8 cellular contexts compared by ENCODE assay signal in the genomic region with DNA sequence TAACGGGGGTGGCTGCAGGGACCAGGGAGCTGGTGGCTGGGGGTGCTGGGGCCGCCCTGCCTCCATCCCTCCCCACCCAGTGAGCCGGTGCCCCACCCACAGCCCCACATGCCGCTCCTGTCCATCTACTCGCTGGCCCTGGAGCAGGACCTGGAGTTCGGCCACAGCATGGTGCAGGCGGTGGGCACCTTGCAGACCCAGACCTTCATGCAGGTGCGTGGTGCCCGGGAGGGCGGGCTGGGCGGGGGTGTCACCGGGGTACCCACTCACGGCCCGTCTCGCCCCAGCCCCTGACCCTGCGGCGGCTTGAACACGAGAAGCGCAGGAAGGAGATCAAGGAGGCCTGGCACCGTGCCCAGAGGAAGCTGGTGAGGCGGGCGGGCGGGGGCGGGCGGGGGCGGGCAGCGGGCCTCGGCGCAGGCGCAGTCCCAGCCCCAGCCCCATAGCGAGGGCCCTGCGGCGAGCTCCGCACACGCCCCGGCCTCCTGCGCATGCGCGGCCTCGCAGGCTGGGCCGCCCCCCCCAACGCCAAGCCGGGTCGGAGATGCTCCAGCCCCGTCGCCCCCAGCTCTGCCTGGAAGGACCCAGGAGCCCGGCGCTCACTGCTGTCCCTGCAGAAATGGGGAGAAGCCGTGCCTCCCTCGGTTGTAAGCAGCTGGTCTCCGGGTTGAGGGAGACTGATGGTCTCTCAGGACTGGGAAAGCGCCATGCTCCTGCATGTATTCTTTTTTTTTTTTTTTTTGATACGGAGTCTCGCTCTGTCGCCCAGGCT. TPM values are rescaled to one million over a fixed set of nuclear protein-coding genes. Genes with fewer than 3 reads are reported as not detected.
DNase-seq lines count a peak whose midpoint lies in the region; ATAC-seq and TF ChIP-seq lines count a peak whose summit lies in the region.

No MANE protein-coding gene starts in this region.

- no peaks in the 10 kb centered on the region for H3K79me2 ChIP-seq in Karpas-422 (ENCODE audit: low read length)

- peaks cover 76% of the 10 kb centered on the region for H3K36me3 Mint-ChIP-seq in activated T-cell treated with anti-CD3 and anti-CD28 coated beads, Interleukin-2, amount 50 U/mL, for 24 hours (ENCODE audit: low read depth)

- no peaks in the 10 kb centered on the region for H3K9me3 Mint-ChIP-seq in activated T-cell treated with anti-CD3 and anti-CD28 coated beads, Interleukin-2, amount 50 U/mL, for 24 hours

- 63 to 70% methylated on average over 52 to 55 of the region's 55 CpGs for WGBS in heart right ventricle, 2 donors

- peak; percentile 97 for DNase-seq in Karpas-422
- peak; percentile 86 for DNase-seq in activated T-cell treated with anti-CD3 and anti-CD28 coated beads, Interleukin-2, amount 50 U/mL, for 24 hours
- DNase-seq in heart right ventricle, result peak; percentile 78 to 85
- DNase-seq in stimulated activated CD4-positive, alpha-beta T cell treated with anti-CD3 and anti-CD28 coated beads, TNF-alpha, amount 100 ng/mL, for 4 hours (ENCODE audit: low read depth in 3 of 3), result peak; percentile 77 to 93 (median 80)
- DNase-seq in islet precursor cell, result no peak

- H3K27ac ChIP-seq in Karpas-422 (ENCODE audit: low read length), result peak overlapping the region; percentile 90
- H3K27ac ChIP-seq in heart right ventricle, result peak overlapping the region in 2 of 10 donors; percentile 19 to 81

- peaks cover 65% of the 10 kb centered on the region for H3K4me1 Mint-ChIP-seq in activated T-cell treated with anti-CD3 and anti-CD28 coated beads, Interleukin-2, amount 50 U/mL, for 24 hours (ENCODE audit: low read depth)

- H3K27me3 Mint-ChIP-seq in activated T-cell treated with anti-CD3 and anti-CD28 coated beads, Interleukin-2, amount 50 U/mL, for 24 hours, result no peaks in the 10 kb centered on the region

- H3K36me3 ChIP-seq in Karpas-422 (ENCODE audit: insufficient read depth, low read length) (peaks cover 6% of the 10 kb centered on the region; the same call in 1 of the 2 replicates), heart right ventricle (peaks cover 0 to 62% (median 0%) of the 10 kb centered on the region in 9 donors)

- H4K20me1 ChIP-seq in Karpas-422 (ENCODE audit: insufficient read depth, low read depth, low read length), result peaks cover 5% of the 10 kb centered on the region; the same call in 1 of the 2 replicates

- H3K4me1 ChIP-seq in Karpas-422 (ENCODE audit: low read length) (peaks cover 39% of the 10 kb centered on the region), heart right ventricle (peaks cover 0 to 70% (median 9%) of the 10 kb centered on the region in 9 donors)

- H3K4me2 ChIP-seq in Karpas-422 (ENCODE audit: low read depth, low read length, poor library complexity, severe bottlenecking), result peak overlapping the region; percentile 97

- intact Hi-C loops in heart right ventricle (cut with DNase I), result no loop called here

- H3K4me3 Mint-ChIP-seq in activated T-cell treated with anti-CD3 and anti-CD28 coated beads, Interleukin-2, amount 50 U/mL, for 24 hours, result peak overlapping the region; percentile 28

- TF ChIP-seq CTCF in heart right ventricle (IDR thresholded peaks at IDR 0.05), result no peak

- peak overlapping the region; percentile 81 for H3K9ac ChIP-seq in Karpas-422 (ENCODE audit: low read length)

- H3K9me3 ChIP-seq in Karpas-422 (ENCODE audit: low read length) (no peaks in the 10 kb centered on the region), heart right ventricle (no peaks in the 10 kb centered on the region)

- H3K27me3 ChIP-seq in Karpas-422 (ENCODE audit: low read length) (no peaks in the 10 kb centered on the region), heart right ventricle (peaks cover 10 to 34% (median 23%) of the 10 kb centered on the region in 7 donors)

- H3K27ac Mint-ChIP-seq in activated T-cell treated with anti-CD3 and anti-CD28 coated beads, Interleukin-2, amount 50 U/mL, for 24 hours, result peak overlapping the region; percentile 92

- no peaks in the 10 kb centered on the region for H3K9me2 ChIP-seq in Karpas-422 (replicated peaks; ENCODE audit: insufficient read depth, low read length)

- peak overlapping the region; percentile 76; the same call in 1 of the 2 replicates for H2AFZ ChIP-seq in Karpas-422 (ENCODE audit: low read length)

- peak; percentile 26 for TF ChIP-seq POLR2A in GM18505 (IDR thresholded peaks at IDR 0.05; ENCODE audit: borderline replicate concordance, extremely low read depth, insufficient read depth, insufficient read length)

- H3K4me3 ChIP-seq in Karpas-422 (ENCODE audit: low read length) (peak overlapping the region; percentile 78), heart right ventricle (peak overlapping the region in 5 of 10 donors; percentile 13 to 40 (median 29))

- ATAC-seq in GM18505 (IDR thresholded peaks at IDR 0.05; ENCODE audit: unreplicated experiment) (no peak), heart right ventricle (peak; percentile 26 to 54 (median 42)), GM21447 (IDR thresholded peaks at IDR 0.05; ENCODE audit: unreplicated experiment) (no peak)

TF ChIP-seq in PFSK-1, 5 proteins besides CTCF, POLR2A, EP300 and RAD21:
- TF ChIP-seq POLR2AphosphoS5 (IDR thresholded peaks at IDR 0.05; ENCODE audit: low read depth, low read length), result peak; percentile 71; the same call in 1 of the 2 replicates
- no peak for TF ChIP-seq TAF1 (IDR thresholded peaks at IDR 0.05; ENCODE audit: borderline replicate concordance, insufficient read depth, low read length)
- TF ChIP-seq SIN3A (IDR thresholded peaks at IDR 0.05; ENCODE audit: borderline replicate concordance, insufficient read depth, low read length), result no peak
- no peak for TF ChIP-seq FOXP2 (optimal IDR thresholded peaks at IDR 0.05; ENCODE audit: borderline replicate concordance, extremely low read depth, extremely low read length, insufficient read depth)
- TF ChIP-seq, protein P1, sequence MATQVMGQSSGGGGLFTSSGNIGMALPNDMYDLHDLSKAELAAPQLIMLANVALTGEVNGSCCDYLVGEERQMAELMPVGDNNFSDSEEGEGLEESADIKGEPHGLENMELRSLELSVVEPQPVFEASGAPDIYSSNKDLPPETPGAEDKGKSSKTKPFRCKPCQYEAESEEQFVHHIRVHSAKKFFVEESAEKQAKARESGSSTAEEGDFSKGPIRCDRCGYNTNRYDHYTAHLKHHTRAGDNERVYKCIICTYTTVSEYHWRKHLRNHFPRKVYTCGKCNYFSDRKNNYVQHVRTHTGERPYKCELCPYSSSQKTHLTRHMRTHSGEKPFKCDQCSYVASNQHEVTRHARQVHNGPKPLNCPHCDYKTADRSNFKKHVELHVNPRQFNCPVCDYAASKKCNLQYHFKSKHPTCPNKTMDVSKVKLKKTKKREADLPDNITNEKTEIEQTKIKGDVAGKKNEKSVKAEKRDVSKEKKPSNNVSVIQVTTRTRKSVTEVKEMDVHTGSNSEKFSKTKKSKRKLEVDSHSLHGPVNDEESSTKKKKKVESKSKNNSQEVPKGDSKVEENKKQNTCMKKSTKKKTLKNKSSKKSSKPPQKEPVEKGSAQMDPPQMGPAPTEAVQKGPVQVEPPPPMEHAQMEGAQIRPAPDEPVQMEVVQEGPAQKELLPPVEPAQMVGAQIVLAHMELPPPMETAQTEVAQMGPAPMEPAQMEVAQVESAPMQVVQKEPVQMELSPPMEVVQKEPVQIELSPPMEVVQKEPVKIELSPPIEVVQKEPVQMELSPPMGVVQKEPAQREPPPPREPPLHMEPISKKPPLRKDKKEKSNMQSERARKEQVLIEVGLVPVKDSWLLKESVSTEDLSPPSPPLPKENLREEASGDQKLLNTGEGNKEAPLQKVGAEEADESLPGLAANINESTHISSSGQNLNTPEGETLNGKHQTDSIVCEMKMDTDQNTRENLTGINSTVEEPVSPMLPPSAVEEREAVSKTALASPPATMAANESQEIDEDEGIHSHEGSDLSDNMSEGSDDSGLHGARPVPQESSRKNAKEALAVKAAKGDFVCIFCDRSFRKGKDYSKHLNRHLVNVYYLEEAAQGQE (IDR thresholded peaks at IDR 0.05; ENCODE audit: insufficient read depth in 1 of 2, low read depth in 2 of 2, low read length in 2 of 2), result no peak

RNA-seq across cellular contexts. Expression of gene ARHGAP45, which starts 7.7 kb away (rescaled TPM):
- 31.5 and 114 TPM in 2 replicates for total RNA-seq in Karpas-422 (2014; rRNA removed; shearing (Covaris generic); ENCODE audit: low replicate concordance)
- polyA plus RNA-seq in PFSK-1 (2012; ENCODE audit: insufficient read length, low read depth), result 55.1 TPM
- total RNA-seq in heart right ventricle, result 10 to 100 TPM in 1 of 10 donors, 1 to 10 TPM in 9; 1.9 to 27.4 (median 4.1) TPM
- polyA plus RNA-seq in heart right ventricle, result 1 to 10 TPM; 4.4 to 8.6 TPM

RNA-seq across cellular contexts. Expression of gene POLR2E, which starts 20.5 kb away (rescaled TPM):
- total RNA-seq in Karpas-422 (2014; rRNA removed; shearing (Covaris generic); ENCODE audit: low replicate concordance), result 117 and 222 TPM in 2 replicates
- 531 TPM for polyA plus RNA-seq in PFSK-1 (2012; ENCODE audit: insufficient read length, low read depth)
- 100 to 1,000 TPM; 111 to 215 (median 134) TPM for total RNA-seq in heart right ventricle
- 100 to 1,000 TPM; 116 to 212 TPM for polyA plus RNA-seq in heart right ventricle

RNA-seq across cellular contexts. Expression of gene GPX4, which starts 29.1 kb away (rescaled TPM):
- 286 and 423 TPM in 2 replicates for total RNA-seq in Karpas-422 (2014; rRNA removed; shearing (Covaris generic); ENCODE audit: low replicate concordance)
- 1,125 TPM for polyA plus RNA-seq in PFSK-1 (2012; ENCODE audit: insufficient read length, low read depth)
- total RNA-seq in heart right ventricle, result 100 to 1,000 TPM; 244 to 405 (median 299) TPM
- polyA plus RNA-seq in heart right ventricle, result 100 to 1,000 TPM; 461 to 487 TPM

RNA-seq across cellular contexts. Expression of gene ABCA7, which starts 34.8 kb away (rescaled TPM):
- 23.8 and 31.7 TPM in 2 replicates for total RNA-seq in Karpas-422 (2014; rRNA removed; shearing (Covaris generic); ENCODE audit: low replicate concordance)
- polyA plus RNA-seq in PFSK-1 (2012; ENCODE audit: insufficient read length, low read depth), result 6.5 TPM
- 10 to 100 TPM in 1 of 10 donors, 1 to 10 TPM in 9; 4.3 to 18.1 (median 5.6) TPM for total RNA-seq in heart right ventricle
- polyA plus RNA-seq in heart right ventricle, result 10 to 100 TPM in 1 of 2 donors, 1 to 10 TPM in 1; 2.7 to 23.4 TPM

RNA-seq across cellular contexts. Expression of gene CNN2, which starts 48.3 kb away (rescaled TPM):
- total RNA-seq in Karpas-422 (2014; rRNA removed; shearing (Covaris generic); ENCODE audit: low replicate concordance), result 88.6 and 97.9 TPM in 2 replicates
- polyA plus RNA-seq in PFSK-1 (2012; ENCODE audit: insufficient read length, low read depth), result 109 TPM
- 100 to 1,000 TPM in 2 of 10 donors, 10 to 100 TPM in 8; 33.0 to 117 (median 63.5) TPM for total RNA-seq in heart right ventricle
- polyA plus RNA-seq in heart right ventricle, result 10 to 100 TPM; 49.0 to 61.2 TPM

Comparison
In these comparisons a context has a peak if more than half of its experiments do, and no peak if none do; other contexts are left out.
1. ATAC-seq: peak in heart right ventricle (8 of 8); none in GM18505 (single experiment) and GM21447 (single experiment).